Comparison of ENCODE assay signal across 8 cellular contexts in genomic region chr19:41327499-41328156, GRCh38. TPM values are rescaled to one million over a fixed set of nuclear protein-coding genes. Genes with fewer than 3 reads are reported as not detected.
A peak's percentile ranks its signal among the peaks of the same experiment; 100 is the strongest.
DNase-seq lines count a peak whose midpoint lies in the region; ATAC-seq and TF ChIP-seq lines count a peak whose summit lies in the region.

No MANE protein-coding gene starts in this region.

- H3K4me3 Mint-ChIP-seq in activated T-helper 17 cell treated with anti-CD3 and anti-CD28 coated beads, Interleukin-2, amount 50 U/mL, for 72 hours = peak overlapping the region; percentile 94

- ATAC-seq in GM18511 (IDR thresholded peaks at IDR 0.05; ENCODE audit: unreplicated experiment) = peak; percentile 64
- peak; percentile 62 for ATAC-seq in HG02642 (IDR thresholded peaks at IDR 0.05; ENCODE audit: poor library complexity, unreplicated experiment)
- ATAC-seq in activated T-helper 17 cell treated with anti-CD3 and anti-CD28 coated beads, Interleukin-2, amount 50 U/mL, for 72 hours (replicated peaks) = peak; percentile 82

- POLR2A ChIA-PET in OCI-LY7 (lab: Charles Lee) = interaction anchor here (1.1 to 1.2 kb wide), 3 partner anchors 25 to 112 kb away, joined by 3 to 4 read pairs (median 4); no protein-coding TSS in a partner anchor

- no peaks in the 10 kb centered on the region for H3K79me2 ChIP-seq in OCI-LY7 (ENCODE audit: insufficient read depth, low read depth, low read length)

- DNase-seq in OCI-LY7 (ENCODE audit: low spot score) = peak; percentile 80
- peak in 22 of 42 donors; percentile 16 to 68 (median 45) for DNase-seq in head of caudate nucleus
- peak; percentile 61 for DNase-seq in renal cortical epithelial cell (ENCODE audit: low read depth)
- DNase-seq in vagina (ENCODE audit: extremely low spot score in 2 of 2) = no peak
- no peak for DNase-seq in NCI-H2171 (lab: John Stamatoyannopoulos, UW)

- CTCF ChIA-PET in OCI-LY7 (lab: Charles Lee; ENCODE audit: unreplicated experiment) = interaction anchor here (0.7 kb wide), 1 partner anchor 25 kb away, joined by 4 read pairs; no protein-coding TSS in a partner anchor

- peaks cover 87% of the 10 kb centered on the region for H3K36me3 Mint-ChIP-seq in activated T-helper 17 cell treated with anti-CD3 and anti-CD28 coated beads, Interleukin-2, amount 50 U/mL, for 72 hours (ENCODE audit: low read depth)

- H3K4me1 Mint-ChIP-seq in activated T-helper 17 cell treated with anti-CD3 and anti-CD28 coated beads, Interleukin-2, amount 50 U/mL, for 72 hours = peaks cover 65% of the 10 kb centered on the region

- intact Hi-C loops in OCI-LY7 (cut with micrococcal nuclease; ENCODE audit: unreplicated experiment) = loop anchor here (1.0 to 2.0 kb wide), 3 partner anchors 17 to 63 kb away; partner anchors contain the start of genes CCDC97 and HNRNPUL1
- intact Hi-C loops in head of caudate nucleus (cut with DNase I) = no loop called here
- intact Hi-C loops in vagina (cut with DNase I) = no loop called here

- H2AFZ ChIP-seq in OCI-LY7 (ENCODE audit: low read length) = no peak overlapping the region; the same call in 1 of the 2 replicates

- H3K9me3 ChIP-seq in OCI-LY7 (ENCODE audit: low read length) (no peaks in the 10 kb centered on the region), vagina (no peaks in the 10 kb centered on the region)

- H3K27me3 Mint-ChIP-seq in activated T-helper 17 cell treated with anti-CD3 and anti-CD28 coated beads, Interleukin-2, amount 50 U/mL, for 72 hours = no peaks in the 10 kb centered on the region

- no peak for TF ChIP-seq POLR2A in vagina (IDR thresholded peaks at IDR 0.05)

- BruUV-seq in OCI-LY7 (replicated peaks; lab: Mats Ljungman, UMichigan) = no TSS peak

- H4K20me1 ChIP-seq in OCI-LY7 (ENCODE audit: insufficient read depth, low read length) = no peaks in the 10 kb centered on the region

- no peaks in the 10 kb centered on the region for H3K9me3 Mint-ChIP-seq in activated T-helper 17 cell treated with anti-CD3 and anti-CD28 coated beads, Interleukin-2, amount 50 U/mL, for 72 hours

- peak overlapping the region; percentile 98 for H3K27ac Mint-ChIP-seq in activated T-helper 17 cell treated with anti-CD3 and anti-CD28 coated beads, Interleukin-2, amount 50 U/mL, for 72 hours

- H3K36me3 ChIP-seq in OCI-LY7 (ENCODE audit: insufficient read depth, low read length) (peaks cover 55% of the 10 kb centered on the region), vagina (peaks cover 0 to 32% of the 10 kb centered on the region in 2 donors)

- no peaks in the 10 kb centered on the region for H3K27me3 ChIP-seq in vagina

- H3K4me1 ChIP-seq in OCI-LY7 (ENCODE audit: insufficient read depth, low read length, poor library complexity, severe bottlenecking) (peaks cover 53% of the 10 kb centered on the region), vagina (peaks cover 65% of the 10 kb centered on the region)

- H3K27ac ChIP-seq in OCI-LY7 (ENCODE audit: low read depth, low read length, poor library complexity, severe bottlenecking) (peak overlapping the region; percentile 79), vagina (peak overlapping the region; percentile 95)

- H3K9me2 ChIP-seq in OCI-LY7 (ENCODE audit: insufficient read depth, low read length) = no peaks in the 10 kb centered on the region

- peak overlapping the region; percentile 88 for H3K4me2 ChIP-seq in OCI-LY7 (ENCODE audit: low read length)

- TF ChIP-seq CTCF in OCI-LY7 (conservative IDR thresholded peaks at IDR 0.05; ENCODE audit: low read length) (no peak), vagina (IDR thresholded peaks at IDR 0.05) (no peak)

- H3K4me3 ChIP-seq in OCI-LY7 (ENCODE audit: low read depth, low read length, poor library complexity, severe bottlenecking) (peak overlapping the region; percentile 61), vagina (peak overlapping the region; percentile 28 to 31)

RNA-seq across cellular contexts. Expression of gene CCDC97, which starts 17.7 kb away (rescaled TPM):
- 14.4 and 15.0 TPM in 2 replicates for total RNA-seq in OCI-LY7 (2014; rRNA removed; shearing (Covaris generic))
- 35.0 and 36.6 TPM in 2 replicates for total RNA-seq in OCI-LY7 (2022)
- total RNA-seq in activated T-helper 17 cell treated with anti-CD3 and anti-CD28 coated beads, Interleukin-2, amount 50 U/mL, for 72 hours = 10 to 100 TPM; 35.1 to 40.9 TPM
- 5.2 and 15.0 TPM in 2 replicates for total RNA-seq in renal cortical epithelial cell
- total RNA-seq in vagina = 16.9 TPM

RNA-seq across cellular contexts. Expression of gene TGFB1, which starts 26.1 kb away (rescaled TPM):
- total RNA-seq in OCI-LY7 (2014; rRNA removed; shearing (Covaris generic)) = 10.9 and 15.5 TPM in 2 replicates
- total RNA-seq in OCI-LY7 (2022) (69.9 and 88.8 TPM in 2 replicates), renal cortical epithelial cell (4.9 and 44.8 TPM in 2 replicates), vagina (53.3 TPM)
- total RNA-seq in activated T-helper 17 cell treated with anti-CD3 and anti-CD28 coated beads, Interleukin-2, amount 50 U/mL, for 72 hours = 100 to 1,000 TPM; 107 to 158 TPM

RNA-seq across cellular contexts. Expression of gene B9D2, which starts 36.3 kb away (rescaled TPM):
- 1.7 and 3.9 TPM in 2 replicates for total RNA-seq in OCI-LY7 (2014; rRNA removed; shearing (Covaris generic))
- 3.4 and 5.2 TPM in 2 replicates for total RNA-seq in OCI-LY7 (2022)
- 1 to 10 TPM; 6.7 to 9.5 TPM for total RNA-seq in activated T-helper 17 cell treated with anti-CD3 and anti-CD28 coated beads, Interleukin-2, amount 50 U/mL, for 72 hours
- total RNA-seq in renal cortical epithelial cell = 7.4 and 10.1 TPM in 2 replicates
- total RNA-seq in vagina = not detected

RNA-seq across cellular contexts. Expression of gene TMEM91, which starts 48.7 kb away (rescaled TPM):
- total RNA-seq in OCI-LY7 (2014; rRNA removed; shearing (Covaris generic)) = 5.6 and 10.7 TPM in 2 replicates
- 12.7 and 13.5 TPM in 2 replicates for total RNA-seq in OCI-LY7 (2022)
- 10 to 100 TPM in 1 of 2 donors, 1 to 10 TPM in 1; 3.5 to 15.1 TPM for total RNA-seq in activated T-helper 17 cell treated with anti-CD3 and anti-CD28 coated beads, Interleukin-2, amount 50 U/mL, for 72 hours
- 3.0 and 9.0 TPM in 2 replicates for total RNA-seq in renal cortical epithelial cell
- 34.4 TPM for total RNA-seq in vagina

Comparison
In these comparisons a context has a peak if more than half of its experiments do, and no peak if none do; other contexts are left out.
1. DNase-seq: peak in OCI-LY7 (single experiment), head of caudate nucleus (22 of 42) and renal cortical epithelial cell (single experiment); none in vagina (0 of 2) and NCI-H2171 (single experiment).
2. Peak in every context shown above with its lines, with median percentiles within 50 percentile points of each other: ATAC-seq.